Comparison of ENCODE assay signal across 9 cellular contexts in genomic region chr1:26278303-26278702, GRCh38. TPM values are rescaled to one million over a fixed set of nuclear protein-coding genes. Genes with fewer than 3 reads are reported as not detected.
DNase-seq lines count a peak whose midpoint lies in the region; ATAC-seq and TF ChIP-seq lines count a peak whose summit lies in the region.
"Had no signal": no experiment of that assay in that cellular context is flagged by ENCODE, and none has a peak within 500 bp of the region (broad histone marks: within the 10 kb centered on the region; RNA-seq: fewer than 3 reads in every experiment).

No MANE protein-coding gene starts in this region.

- no TSS peak for BruUV-seq in Calu3 (replicated peaks; lab: Mats Ljungman, UMichigan)

- CTCF ChIA-PET in Calu3 (lab: Charles Lee) = interaction anchor here (0.5 to 1.3 kb wide), 3 partner anchors 21 to 113 kb away, joined by 3 to 6 read pairs (median 3); no protein-coding TSS in a partner anchor

- DNase-seq in Calu3 = no peak
- DNase-seq in SJSA1 (ENCODE audit: low read depth in 1 of 2, low spot score in 2 of 2) = peak; percentile 47 to 75
- peak; percentile 98 for DNase-seq in epithelial cell of esophagus (ENCODE audit: low read depth)
- DNase-seq in prostate gland (ENCODE audit: low spot score) = peak; percentile 88
- DNase-seq in NCI-H2171 treated with DMSO at 0.1 percent for 48 hours (lab: John Stamatoyannopoulos, UW) = no peak
- no peak for DNase-seq in iPS-NIHi7 (ENCODE audit: extremely low spot score)
- no peak for DNase-seq in mucosa of gallbladder (ENCODE audit: low spot score)
- DNase-seq: activated CD4-positive, alpha-beta T cell treated with anti-CD3 and anti-CD28 coated beads for 1 hour had no signal

- intact Hi-C loops in Calu3 (cut with micrococcal nuclease; ENCODE audit: unreplicated experiment) (loop anchor here (5.0 to 10.0 kb wide), 2 partner anchors 84 to 116 kb away; no protein-coding TSS in a partner anchor), prostate gland (cut with DNase I) (loop anchor here (5.0 kb wide), 2 partner anchors 46 to 166 kb away; partner anchors contain the start of genes CEP85 and PDIK1L)

- H3K4me3 Mint-ChIP-seq in Calu3 (ENCODE audit: low read depth, unreplicated experiment) = peak overlapping the region; percentile 38

- ATAC-seq in GM19397 (IDR thresholded peaks at IDR 0.05; ENCODE audit: unreplicated experiment) = no peak

- peak; percentile 27 for TF ChIP-seq POLR2A in prostate gland (IDR thresholded peaks at IDR 0.05)

- H3K27ac ChIP-seq in SJSA1 (no peak overlapping the region), prostate gland (peak overlapping the region; percentile 87 to 92)

- peaks cover 76% of the 10 kb centered on the region for H3K4me1 ChIP-seq in SJSA1 (replicated peaks)
- H3K4me1 ChIP-seq in prostate gland (replicated peaks) = peaks cover 23% of the 10 kb centered on the region

- no peaks in the 10 kb centered on the region for H3K9me3 ChIP-seq in SJSA1 (replicated peaks)
- no peaks in the 10 kb centered on the region for H3K9me3 ChIP-seq in prostate gland

- H3K9me3 Mint-ChIP-seq in Calu3 (ENCODE audit: low read depth, unreplicated experiment) = no peaks in the 10 kb centered on the region

- H3K4me1 Mint-ChIP-seq in Calu3 (ENCODE audit: low read depth, unreplicated experiment) = peaks cover 60% of the 10 kb centered on the region

- peak overlapping the region; percentile 92 for H3K27ac Mint-ChIP-seq in Calu3 (ENCODE audit: unreplicated experiment)

- H3K36me3 Mint-ChIP-seq in Calu3 (ENCODE audit: insufficient read depth, unreplicated experiment) = peaks cover 68% of the 10 kb centered on the region

- H3K4me3 ChIP-seq in SJSA1 (no peak overlapping the region), epithelial cell of esophagus (ENCODE audit: low read length) (peak overlapping the region; percentile 17), prostate gland (no peak overlapping the region)

- no peaks in the 10 kb centered on the region for H3K27me3 Mint-ChIP-seq in Calu3 (ENCODE audit: unreplicated experiment)

- TF ChIP-seq CTCF in Calu3 (IDR thresholded peaks at IDR 0.05; ENCODE audit: unreplicated experiment) (no peak), epithelial cell of esophagus (IDR thresholded peaks at IDR 0.05; ENCODE audit: insufficient read depth, low read depth, low read length, missing control alignments) (no peak), prostate gland (IDR thresholded peaks at IDR 0.05) (no peak)

- H3K27me3 ChIP-seq in SJSA1 (replicated peaks) = no peaks in the 10 kb centered on the region
- H3K27me3 ChIP-seq in prostate gland (replicated peaks; ENCODE audit: insufficient read depth) = no peaks in the 10 kb centered on the region

- H3K36me3 ChIP-seq in SJSA1 = peaks cover 77% of the 10 kb centered on the region
- no peaks in the 10 kb centered on the region for H3K36me3 ChIP-seq in prostate gland

- WGBS in prostate gland = 15% methylated on average over 4 of the region's 4 CpGs

RNA-seq across cellular contexts. Expression of gene SH3BGRL3, which starts 1.6 kb away (rescaled TPM):
- total RNA-seq in Calu3 (2022) (74.6 and 107 TPM in 2 replicates), prostate gland (10 to 100 TPM; 37.4 to 55.3 TPM), mucosa of gallbladder (133 TPM)
- total RNA-seq in SJSA1 (2014; rRNA removed; shearing (Covaris generic)) = 36.5 and 38.9 TPM in 2 replicates

RNA-seq across cellular contexts. Expression of gene UBXN11, which starts 28.1 kb away (rescaled TPM):
- total RNA-seq in Calu3 (2022) (24.0 and 32.0 TPM in 2 replicates), prostate gland (10 to 100 TPM; 13.2 to 18.1 TPM), mucosa of gallbladder (21.3 TPM)
- 4.0 and 12.0 TPM in 2 replicates for total RNA-seq in SJSA1 (2014; rRNA removed; shearing (Covaris generic))

RNA-seq across cellular contexts. Expression of gene CD52, which starts 39.5 kb away (rescaled TPM):
- total RNA-seq in Calu3 (2022) (not detected in 2 replicates), prostate gland (1 to 10 TPM; 3.2 to 5.3 TPM), mucosa of gallbladder (21.1 TPM)
- total RNA-seq in SJSA1 (2014; rRNA removed; shearing (Covaris generic)) = not detected in 2 replicates

RNA-seq across cellular contexts. Expression of gene CEP85, which starts 44.3 kb away (rescaled TPM):
- total RNA-seq in Calu3 (2022) (19.9 and 24.6 TPM in 2 replicates), prostate gland (10 to 100 TPM in 1 of 2 donors, 1 to 10 TPM in 1; 3.4 to 21.0 TPM), mucosa of gallbladder (10.0 TPM)
- total RNA-seq in SJSA1 (2014; rRNA removed; shearing (Covaris generic)) = 45.2 and 56.6 TPM in 2 replicates

Comparison
In these comparisons a context has a peak if more than half of its experiments do, and no peak if none do; other contexts are left out.
1. DNase-seq: peak in SJSA1 (2 of 2), epithelial cell of esophagus (single experiment) and prostate gland (single experiment); none in Calu3 (single experiment), NCI-H2171 treated with DMSO at 0.1 percent for 48 hours (single experiment), iPS-NIHi7 (single experiment) and mucosa of gallbladder (single experiment).